In genomic region chr16:75242436-75243078, GRCh38 we compare ENCODE assay signal across 11 cellular contexts. TPM values are rescaled to one million over a fixed set of nuclear protein-coding genes. Genes with fewer than 3 reads are reported as not detected.
DNase-seq lines count a peak whose midpoint lies in the region; ATAC-seq and TF ChIP-seq lines count a peak whose summit lies in the region.
"Not testable (repeated sequence)": the region's sequence is repeated elsewhere in the genome, so short reads cannot be mapped to it uniquely, and the experiment has no call there.
"Had no signal": no experiment of that assay in that cellular context is flagged by ENCODE, and none has a peak within 500 bp of the region (broad histone marks: within the 10 kb centered on the region; RNA-seq: fewer than 3 reads in every experiment).

No MANE protein-coding gene starts in this region.

- H3K36me3 Mint-ChIP-seq in Caco-2 (ENCODE audit: insufficient read depth, unreplicated experiment) (peaks cover 93% of the 10 kb centered on the region), brain (peaks cover 34% of the 10 kb centered on the region), endodermal cell (ENCODE audit: low read depth) (peaks cover 39% of the 10 kb centered on the region)

- not testable (repeated sequence) for H3K56ac ChIP-seq in IMR-90 (ENCODE audit: extremely low read depth, insufficient read depth, low read length)

- H2BK15ac ChIP-seq in IMR-90 (ENCODE audit: low read depth, low read length): not testable (repeated sequence)

- H2AFZ ChIP-seq in IMR-90 (replicated peaks; ENCODE audit: low read length, poor library complexity); osteoblast (ENCODE audit: low read length): not testable (repeated sequence)

- not testable (repeated sequence) for H3K27ac ChIP-seq in IMR-90 (ENCODE audit: insufficient read depth, low read length); endodermal cell (ENCODE audit: low read depth, low read length)
- H3K27ac ChIP-seq in layer of hippocampus (ENCODE audit: low read depth, low read length) (peak overlapping the region; percentile 99), osteoblast (ENCODE audit: low read depth, low read length) (peak overlapping the region; percentile 99), substantia nigra (ENCODE audit: low read depth, low read length, poor library complexity, severe bottlenecking) (peak overlapping the region; percentile 100), uterus (peak overlapping the region; percentile 97)

- H2AK5ac ChIP-seq in IMR-90 (ENCODE audit: low read depth, low read length): peak overlapping the region; percentile 57

- H4K20me1 ChIP-seq in IMR-90 (ENCODE audit: insufficient read depth, low read length) (peaks cover 79% of the 10 kb centered on the region), osteoblast (ENCODE audit: insufficient read depth, low read length) (peaks cover 35% of the 10 kb centered on the region)

- not testable (repeated sequence) for H3K18ac ChIP-seq in IMR-90 (ENCODE audit: low read depth, low read length)

- not testable (repeated sequence) for H3K9me3 ChIP-seq in Caco-2; IMR-90 (ENCODE audit: control insufficient read depth, insufficient read depth, low read length); endodermal cell (ENCODE audit: control insufficient read depth, low read length); osteoblast (ENCODE audit: low read depth, low read length); uterus

- H2BK120ac ChIP-seq in IMR-90 (ENCODE audit: low read depth, low read length): not testable (repeated sequence)

- H3K23ac ChIP-seq in IMR-90 (ENCODE audit: low read depth, low read length): not testable (repeated sequence)

- peaks cover 26% of the 10 kb centered on the region for H3K9me1 ChIP-seq in IMR-90 (ENCODE audit: insufficient read depth, low read length)

- not testable (repeated sequence) for H3K4me3 Mint-ChIP-seq in Caco-2 (ENCODE audit: unreplicated experiment); brain; endodermal cell

- H4K5ac ChIP-seq in IMR-90 (ENCODE audit: low read depth, low read length): not testable (repeated sequence)

- not testable (repeated sequence) for BruUV-seq in Caco-2 (replicated peaks; lab: Mats Ljungman, UMichigan)
- BruUV-seq in IMR-90 (replicated peaks; lab: Mats Ljungman, UMichigan): TSS peak; percentile 10

- POLR2A ChIA-PET in Caco-2 (lab: Charles Lee); IMR-90 (lab: Charles Lee; ENCODE audit: unreplicated experiment): not testable (repeated sequence)

- not testable (repeated sequence) for H3K9ac ChIP-seq in IMR-90 (ENCODE audit: low read depth, low read length); endodermal cell (ENCODE audit: extremely low read depth, low read length, poor library complexity, severe bottlenecking)

- intact Hi-C loops in Caco-2 (cut with micrococcal nuclease; ENCODE audit: unreplicated experiment); IMR-90 (cut with micrococcal nuclease); uterus (cut with DNase I; ENCODE audit: low total_unique reads): not testable (repeated sequence)

- not testable (repeated sequence) for H3K9me3 Mint-ChIP-seq in Caco-2 (ENCODE audit: unreplicated experiment); brain; endodermal cell

- not testable (repeated sequence) for H2BK20ac ChIP-seq in IMR-90 (ENCODE audit: low read depth, low read length)

- CTCF ChIA-PET in Caco-2 (lab: Charles Lee): interaction anchor here (1.6 kb wide), 1 partner anchor 9 kb away, joined by 4 read pairs; no protein-coding TSS in a partner anchor
- CTCF ChIA-PET in IMR-90 (lab: Yijun Ruan, JAX): not testable (repeated sequence)

- H3K79me2 ChIP-seq in osteoblast (ENCODE audit: insufficient read depth, low read length): peaks cover 96% of the 10 kb centered on the region

- in situ Hi-C loops in IMR-90 (cut with MboI; ENCODE audit: low sequenced_read_pairs): not testable (repeated sequence)

- peaks cover 38% of the 10 kb centered on the region for H3K4me1 Mint-ChIP-seq in Caco-2 (ENCODE audit: low read depth, unreplicated experiment)
- H3K4me1 Mint-ChIP-seq in brain: peaks cover 66% of the 10 kb centered on the region
- peaks cover 19% of the 10 kb centered on the region for H3K4me1 Mint-ChIP-seq in endodermal cell

- H2BK5ac ChIP-seq in IMR-90 (ENCODE audit: low read depth, low read length, poor library complexity, severe bottlenecking): not testable (repeated sequence)

- not testable (repeated sequence) for H3K27me3 ChIP-seq in Caco-2 (replicated peaks; ENCODE audit: control insufficient read depth, insufficient read depth, low read length); IMR-90 (ENCODE audit: control insufficient read depth, insufficient read depth, low read length); endodermal cell (ENCODE audit: control insufficient read depth, insufficient read depth, low read length, poor library complexity, severe bottlenecking); layer of hippocampus (ENCODE audit: control insufficient read depth, insufficient read depth, low read length); osteoblast (ENCODE audit: insufficient read depth, low read length); uterus

- TF ChIP-seq POLR2A in IMR-90 (IDR thresholded peaks at IDR 0.05; ENCODE audit: low read depth, low read length); uterus (IDR thresholded peaks at IDR 0.05): not testable (repeated sequence)

- H3K4me2 ChIP-seq in IMR-90 (ENCODE audit: low read depth, low read length); osteoblast (ENCODE audit: insufficient read depth, low read length): not testable (repeated sequence)

- H3K27me3 Mint-ChIP-seq in Caco-2 (ENCODE audit: insufficient read depth, unreplicated experiment); brain; endodermal cell (ENCODE audit: insufficient read depth): not testable (repeated sequence)

- 0 out of 2 replicates have a peak overlapping the region, but pooled peaks have one; percentile 11 for H4K91ac ChIP-seq in IMR-90 (ENCODE audit: insufficient read depth, low read depth, low read length)

- H3K27ac Mint-ChIP-seq in Caco-2 (ENCODE audit: unreplicated experiment) (peak overlapping the region; percentile 95), brain (peak overlapping the region; percentile 56 to 94 (median 70)), endodermal cell (peak overlapping the region; percentile 90)

- dilution Hi-C loops in IMR-90 (cut with HindIII; ENCODE audit: low sequenced_read_pairs, unreplicated experiment): not testable (repeated sequence)

- 98% methylated on average over 7 of the region's 27 CpGs; no CpG with 5 or more reads in 1 of the 2 experiments for WGBS in IMR-90 (ENCODE audit: extremely low coverage in 2 of 2, insufficient read length in 1 of 2), 2 experiments
- 95 to 98% methylated on average over 14 to 25 of the region's 27 CpGs for WGBS in endodermal cell (ENCODE audit: insufficient coverage in 1 of 2, insufficient read length in 1 of 2), 2 experiments

- peaks cover 8 to 57% of the 10 kb centered on the region in 2 experiments; a peak in 3 of 4 replicates for H3K79me1 ChIP-seq in IMR-90 (ENCODE audit: low read depth in 1 of 2, low read length in 2 of 2)

- not testable (repeated sequence) for DNase-seq in Caco-2; IMR-90; endodermal cell; osteoblast (ENCODE audit: insufficient read length, low spot score, missing footprints); substantia nigra (lab: John Stamatoyannopoulos, UW); uterus

- TF ChIP-seq CTCF in Caco-2 (IDR thresholded peaks at IDR 0.05; ENCODE audit: insufficient read depth in 1 of 2, low read depth in 1 of 2, low read length in 1 of 2, severe bottlenecking in 1 of 2, unreplicated experiment in 1 of 2); IMR-90 (conservative IDR thresholded peaks at IDR 0.05; ENCODE audit: low read depth, low read length); brain (conservative IDR thresholded peaks at IDR 0.05); endodermal cell (conservative IDR thresholded peaks at IDR 0.05); osteoblast (IDR thresholded peaks at IDR 0.05; ENCODE audit: extremely low read depth, low read depth, low read length); uterus (IDR thresholded peaks at IDR 0.05): not testable (repeated sequence)

- not testable (repeated sequence) for H3K4me3 ChIP-seq in Caco-2 (ENCODE audit: low read depth, low read length); IMR-90 (ENCODE audit: insufficient read depth, low read depth, low read length); endodermal cell (ENCODE audit: low read length); osteoblast (ENCODE audit: insufficient read depth, low read length); uterus

- peaks cover 36% of the 10 kb centered on the region for H3K4me1 ChIP-seq in Caco-2
- H3K4me1 ChIP-seq in IMR-90 (ENCODE audit: control insufficient read depth, insufficient read depth, low read length): peaks cover 57% of the 10 kb centered on the region
- not testable (repeated sequence) for H3K4me1 ChIP-seq in endodermal cell (ENCODE audit: control insufficient read depth, insufficient read depth, low read length)
- peaks cover 66% of the 10 kb centered on the region for H3K4me1 ChIP-seq in osteoblast (ENCODE audit: insufficient read depth, low read length)
- peaks cover 7 to 63% of the 10 kb centered on the region in 2 donors for H3K4me1 ChIP-seq in uterus

- not testable (repeated sequence) for H3K36me3 ChIP-seq in Caco-2 (ENCODE audit: control insufficient read depth, insufficient read depth, low read length); endodermal cell (ENCODE audit: control insufficient read depth, insufficient read depth, low read length); uterus
- peaks cover 39% of the 10 kb centered on the region for H3K36me3 ChIP-seq in IMR-90 (ENCODE audit: control insufficient read depth, insufficient read depth, low read length)
- peaks cover 53% of the 10 kb centered on the region for H3K36me3 ChIP-seq in osteoblast (ENCODE audit: insufficient read depth, low read length)

- peak overlapping the region in 1 of 2 experiments; percentile 21; a peak in 1 of 4 replicates for H4K8ac ChIP-seq in IMR-90 (ENCODE audit: low read depth in 2 of 2, low read length in 2 of 2)

- H3K4ac ChIP-seq in IMR-90 (ENCODE audit: low read depth, low read length): peak overlapping the region; percentile 37

- H3K14ac ChIP-seq in IMR-90 (replicated peaks; ENCODE audit: low read depth, low read length): peak overlapping the region; percentile 17; the same call in 1 of the 2 replicates

- TF ChIP-seq RAD21 in IMR-90 (IDR thresholded peaks at IDR 0.05; ENCODE audit: low read length): not testable (repeated sequence)

- not testable (repeated sequence) for ATAC-seq in IMR-90 (ENCODE audit: low read depth)

- H2AK9ac ChIP-seq in IMR-90 (replicated peaks; ENCODE audit: low read depth, low read length, poor library complexity): not testable (repeated sequence)

RNA-seq across cellular contexts. Expression of gene BCAR1, which starts 8.9 kb away (rescaled TPM):
- total RNA-seq in Caco-2 (2022) (94.0 and 95.5 TPM in 2 replicates), IMR-90 (2012; rRNA removed) (17.8 and 18.1 TPM in 2 replicates), endodermal cell (10 to 100 TPM; 56.2 to 74.3 TPM), osteoblast (66.9 and 75.3 TPM in 2 replicates), uterus (100 to 1,000 TPM in 1 of 4 donors, 10 to 100 TPM in 3; 42.8 to 104 (median 47.2) TPM)
- polyA plus RNA-seq in IMR-90 (2012; rRNA removed) (99.4 and 127 TPM in 2 replicates), brain (ENCODE audit: insufficient read depth, low read depth, low replicate concordance) (76.8 TPM)
- 84.8 and 140 TPM in 2 replicates for polyA plus RNA-seq in IMR-90 (2012; cell fraction: cytosol; rRNA removed)
- 214 and 473 TPM in 2 replicates for polyA plus RNA-seq in IMR-90 (2012; cell fraction: nucleus; rRNA removed; ENCODE audit: low replicate concordance)
- 38.6 TPM for polyA plus RNA-seq in endodermal cell (2013, experiment 1 of 2)
- 33.2 TPM for polyA plus RNA-seq in endodermal cell (2013, experiment 2 of 2)

RNA-seq across cellular contexts. Expression of gene CTRB1, which starts 23.8 kb away (rescaled TPM):
- total RNA-seq in Caco-2 (2022) (not detected in 2 replicates), IMR-90 (2012; rRNA removed) (not detected in 2 replicates), endodermal cell (not detected), osteoblast (not detected in 2 replicates), uterus (not detected)
- polyA plus RNA-seq in IMR-90 (2012; rRNA removed) (not detected in 2 replicates), brain (ENCODE audit: insufficient read depth, low read depth, low replicate concordance) (not detected)
- polyA plus RNA-seq in IMR-90 (2012; cell fraction: cytosol; rRNA removed): not detected in 2 replicates
- not detected in 2 replicates for polyA plus RNA-seq in IMR-90 (2012; cell fraction: nucleus; rRNA removed; ENCODE audit: low replicate concordance)
- polyA plus RNA-seq in endodermal cell (2013, experiment 1 of 2): not detected
- polyA plus RNA-seq in endodermal cell (2013, experiment 2 of 2): not detected
- total RNA-seq: M059J, OCI-LY7 had no signal
- polyA plus RNA-seq: AG04450 had no signal

RNA-seq across cellular contexts. Expression of gene CTRB2, which starts 35.6 kb away (rescaled TPM):
- total RNA-seq in Caco-2 (2022) (not detected in 2 replicates), IMR-90 (2012; rRNA removed) (not detected in 2 replicates), endodermal cell (not detected), osteoblast (not detected in 2 replicates), uterus (not detected)
- polyA plus RNA-seq in IMR-90 (2012; rRNA removed) (not detected in 2 replicates), brain (ENCODE audit: insufficient read depth, low read depth, low replicate concordance) (not detected)
- not detected in 2 replicates for polyA plus RNA-seq in IMR-90 (2012; cell fraction: cytosol; rRNA removed)
- 0.09 TPM in 1 of 2 replicates, not detected in the other for polyA plus RNA-seq in IMR-90 (2012; cell fraction: nucleus; rRNA removed; ENCODE audit: low replicate concordance)
- not detected for polyA plus RNA-seq in endodermal cell (2013, experiment 1 of 2)
- not detected for polyA plus RNA-seq in endodermal cell (2013, experiment 2 of 2)
- total RNA-seq: M059J, OCI-LY7 had no signal
- polyA plus RNA-seq: AG04450 had no signal
